25 cellular contexts compared by ENCODE assay signal in genomic region chr9:19160085-19160484, GRCh38. TPM values are rescaled to one million over a fixed set of nuclear protein-coding genes. Genes with fewer than 3 reads are reported as not detected.
DNase-seq lines count a peak whose midpoint lies in the region; ATAC-seq and TF ChIP-seq lines count a peak whose summit lies in the region.
"Had no signal": no experiment of that assay in that cellular context is flagged by ENCODE, and none has a peak within 500 bp of the region (broad histone marks: within the 10 kb centered on the region; RNA-seq: fewer than 3 reads in every experiment).

No MANE protein-coding gene starts in this region.

- H2BK5ac ChIP-seq in IMR-90 (ENCODE audit: low read depth, low read length, poor library complexity, severe bottlenecking) = no peak overlapping the region

- TF ChIP-seq CTCF in IMR-90 (conservative IDR thresholded peaks at IDR 0.05; ENCODE audit: low read depth, low read length) = no peak
- no peak for TF ChIP-seq CTCF in natural killer cell (IDR thresholded peaks at IDR 0.05)
- TF ChIP-seq CTCF in omental fat pad (IDR thresholded peaks at IDR 0.05) = no peak

- H3K36me3 ChIP-seq in IMR-90 (ENCODE audit: control insufficient read depth, insufficient read depth, low read length) = no peaks in the 10 kb centered on the region
- H3K36me3 ChIP-seq: esophagus muscularis mucosa, Peyer's patch, SJCRH30, spleen, tibial nerve had no signal

- H4K5ac ChIP-seq in IMR-90 (ENCODE audit: low read depth, low read length) = no peak overlapping the region

- H3K9ac ChIP-seq in IMR-90 (ENCODE audit: low read depth, low read length) = no peak overlapping the region

- H2BK20ac ChIP-seq in IMR-90 (ENCODE audit: low read depth, low read length) = peak overlapping the region; percentile 82; the same call in 1 of the 2 replicates

- H3K27ac ChIP-seq in IMR-90 (ENCODE audit: insufficient read depth, low read length) = no peak overlapping the region
- H3K27ac ChIP-seq: body of pancreas, SJCRH30 had no signal

- peaks cover 28% of the 10 kb centered on the region for H3K4me1 Mint-ChIP-seq in T-helper 1 cell treated with Interleukin-12 subunit alpha and Interleukin-12 subunit beta and Interleukin-4 antibody, amounts not matched to agents 30 μg/mL and 1 μg/mL, for 36 hours (ENCODE audit: low read depth)
- H3K4me1 Mint-ChIP-seq in activated T-helper 2 cell treated with anti-CD3 and anti-CD28 coated beads, Interferon-gamma antibody, Interleukin-2, Interleukin-4, amounts not matched to agents 10 μg/mL and 5 μg/mL and 100 μg/mL, durations not matched to agents 14 hours and 24 hours and 36 hours (ENCODE audit: low read depth) = peaks cover 29% of the 10 kb centered on the region
- H3K4me1 Mint-ChIP-seq in natural killer cell = peaks cover 23 to 24% of the 10 kb centered on the region in 2 donors

- ATAC-seq in IMR-90 (ENCODE audit: low read depth) = no peak
- ATAC-seq in natural killer cell = no peak
- ATAC-seq in omental fat pad (ENCODE audit: low FRiP score) = no peak
- ATAC-seq: activated T-cell treated with anti-CD3 and anti-CD28 coated beads, Interleukin-2, amount 50 U/mL, for 4 hours; body of pancreas; stimulated activated naive CD8-positive, alpha-beta T cell treated with anti-CD3 and anti-CD28 coated beads, Interleukin-15, amount 100 ng/mL, for 72 hours; T-helper 17 cell had no signal

- H3K27me3 ChIP-seq in IMR-90 (ENCODE audit: control insufficient read depth, insufficient read depth, low read length) = no peaks in the 10 kb centered on the region
- H3K27me3 ChIP-seq: body of pancreas, esophagus muscularis mucosa, Peyer's patch, SJCRH30, spleen, tibial nerve had no signal

- H3K4ac ChIP-seq in IMR-90 (ENCODE audit: low read depth, low read length) = peak overlapping the region; percentile 52; the same call in 1 of the 2 replicates

- H3K4me3 Mint-ChIP-seq in T-helper 1 cell treated with Interleukin-12 subunit alpha and Interleukin-12 subunit beta and Interleukin-4 antibody, amounts not matched to agents 30 μg/mL and 1 μg/mL, for 36 hours = no peak overlapping the region
- no peak overlapping the region for H3K4me3 Mint-ChIP-seq in activated T-helper 2 cell treated with anti-CD3 and anti-CD28 coated beads, Interferon-gamma antibody, Interleukin-2, Interleukin-4, amounts not matched to agents 10 μg/mL and 5 μg/mL and 100 μg/mL, durations not matched to agents 14 hours and 24 hours and 36 hours (ENCODE audit: low read depth)
- H3K4me3 Mint-ChIP-seq in natural killer cell = peak overlapping the region; percentile 67
- H3K4me3 Mint-ChIP-seq: activated T-cell treated with anti-CD3 and anti-CD28 coated beads, Interleukin-2, amount 50 U/mL, for 4 hours; stimulated activated naive CD8-positive, alpha-beta T cell treated with anti-CD3 and anti-CD28 coated beads, Interleukin-15, amount 100 ng/mL, for 72 hours; T-helper 17 cell had no signal

- H3K79me1 ChIP-seq in IMR-90 (ENCODE audit: low read depth in 1 of 2, low read length in 2 of 2) = no peaks in the 10 kb centered on the region; a peak in 1 of 4 replicates

- peaks cover 1% of the 10 kb centered on the region for H3K36me3 Mint-ChIP-seq in T-helper 1 cell treated with Interleukin-12 subunit alpha and Interleukin-12 subunit beta and Interleukin-4 antibody, amounts not matched to agents 30 μg/mL and 1 μg/mL, for 36 hours (ENCODE audit: low read depth)
- H3K36me3 Mint-ChIP-seq in activated T-helper 2 cell treated with anti-CD3 and anti-CD28 coated beads, Interferon-gamma antibody, Interleukin-2, Interleukin-4, amounts not matched to agents 10 μg/mL and 5 μg/mL and 100 μg/mL, durations not matched to agents 14 hours and 24 hours and 36 hours (ENCODE audit: low read depth) = no peaks in the 10 kb centered on the region
- H3K36me3 Mint-ChIP-seq in natural killer cell = no peaks in the 10 kb centered on the region

- peak overlapping the region; percentile 98 for H2AK5ac ChIP-seq in IMR-90 (ENCODE audit: low read depth, low read length)

- no peak overlapping the region; the same call in 1 of the 2 replicates for H3K14ac ChIP-seq in IMR-90 (replicated peaks; ENCODE audit: low read depth, low read length)

- peaks cover 15% of the 10 kb centered on the region for H3K9me1 ChIP-seq in IMR-90 (ENCODE audit: insufficient read depth, low read length)

- dilution Hi-C loops in IMR-90 (cut with HindIII; ENCODE audit: low sequenced_read_pairs, unreplicated experiment) = no loop called here

- POLR2A ChIA-PET in IMR-90 (lab: Charles Lee; ENCODE audit: unreplicated experiment) = no interaction called here

- WGBS in IMR-90 (ENCODE audit: extremely low coverage in 2 of 2, insufficient read length in 1 of 2), 2 experiments = no CpG with 5 or more reads among the region's 3 CpGs

- H3K27ac Mint-ChIP-seq in T-helper 1 cell treated with Interleukin-12 subunit alpha and Interleukin-12 subunit beta and Interleukin-4 antibody, amounts not matched to agents 30 μg/mL and 1 μg/mL, for 36 hours = peak overlapping the region; percentile 72
- peak overlapping the region; percentile 77 for H3K27ac Mint-ChIP-seq in activated T-helper 2 cell treated with anti-CD3 and anti-CD28 coated beads, Interferon-gamma antibody, Interleukin-2, Interleukin-4, amounts not matched to agents 10 μg/mL and 5 μg/mL and 100 μg/mL, durations not matched to agents 14 hours and 24 hours and 36 hours
- peak overlapping the region; percentile 82 for H3K27ac Mint-ChIP-seq in natural killer cell
- H3K27ac Mint-ChIP-seq: T-helper 17 cell had no signal

- peak overlapping the region; percentile 77; the same call in 1 of the 2 replicates for H2BK120ac ChIP-seq in IMR-90 (ENCODE audit: low read depth, low read length)

- peaks cover 9% of the 10 kb centered on the region for H3K4me1 ChIP-seq in IMR-90 (ENCODE audit: control insufficient read depth, insufficient read depth, low read length)
- H3K4me1 ChIP-seq: SJCRH30 had no signal

- no TSS peak for BruUV-seq in IMR-90 (replicated peaks; lab: Mats Ljungman, UMichigan)

- H3K27me3 Mint-ChIP-seq in T-helper 1 cell treated with Interleukin-12 subunit alpha and Interleukin-12 subunit beta and Interleukin-4 antibody, amounts not matched to agents 30 μg/mL and 1 μg/mL, for 36 hours (ENCODE audit: low read depth) = no peaks in the 10 kb centered on the region
- no peaks in the 10 kb centered on the region for H3K27me3 Mint-ChIP-seq in activated T-helper 2 cell treated with anti-CD3 and anti-CD28 coated beads, Interferon-gamma antibody, Interleukin-2, Interleukin-4, amounts not matched to agents 10 μg/mL and 5 μg/mL and 100 μg/mL, durations not matched to agents 14 hours and 24 hours and 36 hours (ENCODE audit: low read depth)
- H3K27me3 Mint-ChIP-seq in natural killer cell (ENCODE audit: low read depth in 2 of 2) = no peaks in the 10 kb centered on the region
- H3K27me3 Mint-ChIP-seq: stimulated activated naive CD8-positive, alpha-beta T cell treated with anti-CD3 and anti-CD28 coated beads, Interleukin-15, amount 100 ng/mL, for 72 hours; T-helper 17 cell had no signal

- H4K91ac ChIP-seq in IMR-90 (ENCODE audit: insufficient read depth, low read depth, low read length) = peak overlapping the region; percentile 23; the same call in 1 of the 2 replicates

- in situ Hi-C loops in IMR-90 (cut with MboI; ENCODE audit: low sequenced_read_pairs) = loop anchor here (25.0 kb wide), 2 partner anchors 673 to 898 kb away; no protein-coding TSS in a partner anchor

- no peak overlapping the region for H4K8ac ChIP-seq in IMR-90 (ENCODE audit: low read depth in 2 of 2, low read length in 2 of 2)

- H3K4me2 ChIP-seq in IMR-90 (ENCODE audit: low read depth, low read length) = no peak overlapping the region

- CTCF ChIA-PET in IMR-90 (lab: Yijun Ruan, JAX) = interaction anchor here (0.6 kb wide), 1 partner anchor 1597 kb away, joined by 3 read pairs; no protein-coding TSS in a partner anchor

- H3K18ac ChIP-seq in IMR-90 (ENCODE audit: low read depth, low read length) = no peak overlapping the region

- H3K4me3 ChIP-seq in IMR-90 (ENCODE audit: insufficient read depth, low read depth, low read length) = no peak overlapping the region
- H3K4me3 ChIP-seq: body of pancreas, esophagus muscularis mucosa, Peyer's patch, SJCRH30, spleen, tibial nerve had no signal

- no peaks in the 10 kb centered on the region for H3K9me3 Mint-ChIP-seq in T-helper 1 cell treated with Interleukin-12 subunit alpha and Interleukin-12 subunit beta and Interleukin-4 antibody, amounts not matched to agents 30 μg/mL and 1 μg/mL, for 36 hours
- H3K9me3 Mint-ChIP-seq in activated T-helper 2 cell treated with anti-CD3 and anti-CD28 coated beads, Interferon-gamma antibody, Interleukin-2, Interleukin-4, amounts not matched to agents 10 μg/mL and 5 μg/mL and 100 μg/mL, durations not matched to agents 14 hours and 24 hours and 36 hours = no peaks in the 10 kb centered on the region
- H3K9me3 Mint-ChIP-seq in natural killer cell = no peaks in the 10 kb centered on the region
- H3K9me3 Mint-ChIP-seq: activated T-cell treated with anti-CD3 and anti-CD28 coated beads, Interleukin-2, amount 50 U/mL, for 4 hours; stimulated activated naive CD8-positive, alpha-beta T cell treated with anti-CD3 and anti-CD28 coated beads, Interleukin-15, amount 100 ng/mL, for 72 hours had no signal

- H3K9me3 ChIP-seq in IMR-90 (ENCODE audit: control insufficient read depth, insufficient read depth, low read length) = no peaks in the 10 kb centered on the region
- H3K9me3 ChIP-seq: body of pancreas, esophagus muscularis mucosa, Peyer's patch, SJCRH30, spleen, tibial nerve had no signal

- no peak for TF ChIP-seq RAD21 in IMR-90 (IDR thresholded peaks at IDR 0.05; ENCODE audit: low read length)

- 0 out of 2 replicates have a peak overlapping the region, but pooled peaks have one; percentile 22 for H3K56ac ChIP-seq in IMR-90 (ENCODE audit: extremely low read depth, insufficient read depth, low read length)

- TF ChIP-seq POLR2A in IMR-90 (IDR thresholded peaks at IDR 0.05; ENCODE audit: low read depth, low read length) = no peak

- H3K23ac ChIP-seq in IMR-90 (ENCODE audit: low read depth, low read length) = no peak overlapping the region

- intact Hi-C loops in IMR-90 (cut with micrococcal nuclease) = no loop called here
- intact Hi-C loops in activated T-helper 2 cell treated with anti-CD3 and anti-CD28 coated beads, Interferon-gamma antibody, Interleukin-2, Interleukin-4, amounts not matched to agents 10 μg/mL and 5 μg/mL and 100 μg/mL, durations not matched to agents 14 hours and 24 hours and 36 hours (cut with micrococcal nuclease) = no loop called here
- intact Hi-C loops in natural killer cell (cut with micrococcal nuclease) = no loop called here

- H4K20me1 ChIP-seq in IMR-90 (ENCODE audit: insufficient read depth, low read length) = no peaks in the 10 kb centered on the region

- DNase-seq in T-helper 1 cell (no peak), IMR-90 (no peak), natural killer cell (no peak), omental fat pad (ENCODE audit: low spot score) (no peak), A172 (ENCODE audit: low spot score) (no peak), NCI-H2227 (lab: John Stamatoyannopoulos, UW; ENCODE audit: unreplicated experiment) (no peak)
- no peak for DNase-seq in activated T-helper 2 cell treated with anti-CD3 and anti-CD28 coated beads, Interferon-gamma antibody, Interleukin-2, Interleukin-4, amounts not matched to agents 10 μg/mL and 5 μg/mL and 100 μg/mL, durations not matched to agents 14 hours and 24 hours and 36 hours (ENCODE audit: low spot score)
- DNase-seq: 8988T; activated CD4-positive, CD25-positive, alpha-beta regulatory T cell; activated CD8-positive, alpha-beta memory T cell treated with anti-CD3 and anti-CD28 coated beads for 24 hours; activated T-cell treated with anti-CD3 and anti-CD28 coated beads, Interleukin-2, amount 50 U/mL, for 4 hours; body of pancreas; effector CD8-positive, alpha-beta T cell; mammary epithelial cell; NCI-H1436; NCI-H524; Peyer's patch; SJCRH30; stimulated activated CD4-positive, alpha-beta T cell treated with anti-CD3 and anti-CD28 coated beads, Interleukin-4, amount 100 ng/mL, for 1 hour; stimulated activated naive CD8-positive, alpha-beta T cell treated with anti-CD3 and anti-CD28 coated beads, Interleukin-15, amount 100 ng/mL, for 72 hours; T-helper 17 cell had no signal

- peak overlapping the region; percentile 33 for H2AK9ac ChIP-seq in IMR-90 (replicated peaks; ENCODE audit: low read depth, low read length, poor library complexity)

- peak overlapping the region; percentile 96 for H2BK15ac ChIP-seq in IMR-90 (ENCODE audit: low read depth, low read length)

- peak overlapping the region; percentile 65 for H2AFZ ChIP-seq in IMR-90 (replicated peaks; ENCODE audit: low read length, poor library complexity)

RNA-seq across cellular contexts. Expression of gene PLIN2, which starts 32.8 kb away (rescaled TPM):
- total RNA-seq in IMR-90 (2012; rRNA removed) (173 and 182 TPM in 2 replicates), natural killer cell (100 to 1,000 TPM in 2 of 3 donors, 10 to 100 TPM in 1; 87.9 to 103 (median 102) TPM), omental fat pad (1,000 to 10,000 TPM in 2 of 4 donors, 100 to 1,000 TPM in 2; 260 to 1,398 (median 845) TPM)
- 112 and 123 TPM in 2 replicates for polyA plus RNA-seq in IMR-90 (2012; rRNA removed)
- 95.9 and 96.9 TPM in 2 replicates for polyA plus RNA-seq in IMR-90 (2012; cell fraction: cytosol; rRNA removed)
- 41.1 and 51.2 TPM in 2 replicates for polyA plus RNA-seq in IMR-90 (2012; cell fraction: nucleus; rRNA removed; ENCODE audit: low replicate concordance)
- 77.2 and 77.9 TPM in 2 replicates for total RNA-seq in activated T-helper 2 cell treated with anti-CD3 and anti-CD28 coated beads, Interferon-gamma antibody, Interleukin-2, Interleukin-4, amounts not matched to agents 10 μg/mL and 5 μg/mL and 100 μg/mL, durations not matched to agents 14 hours and 24 hours and 36 hours
- total RNA-seq in A172 (2014; rRNA removed; shearing (Covaris generic)) = not detected in 2 replicates

RNA-seq across cellular contexts. Expression of gene HAUS6, which starts 57.4 kb away (rescaled TPM):
- total RNA-seq in IMR-90 (2012; rRNA removed) (13.3 and 21.4 TPM in 2 replicates), natural killer cell (10 to 100 TPM; 14.6 to 18.3 (median 14.9) TPM), omental fat pad (10 to 100 TPM in 2 of 4 donors, 1 to 10 TPM in 2; 7.5 to 14.7 (median 9.7) TPM)
- polyA plus RNA-seq in IMR-90 (2012; rRNA removed) = 5.1 and 5.8 TPM in 2 replicates
- polyA plus RNA-seq in IMR-90 (2012; cell fraction: cytosol; rRNA removed) = 1.2 and 2.5 TPM in 2 replicates
- 1.6 and 5.3 TPM in 2 replicates for polyA plus RNA-seq in IMR-90 (2012; cell fraction: nucleus; rRNA removed; ENCODE audit: low replicate concordance)
- total RNA-seq in activated T-helper 2 cell treated with anti-CD3 and anti-CD28 coated beads, Interferon-gamma antibody, Interleukin-2, Interleukin-4, amounts not matched to agents 10 μg/mL and 5 μg/mL and 100 μg/mL, durations not matched to agents 14 hours and 24 hours and 36 hours = 28.3 and 31.6 TPM in 2 replicates
- total RNA-seq in A172 (2014; rRNA removed; shearing (Covaris generic)) = 39.7 and 40.4 TPM in 2 replicates

Comparison
In these comparisons a context has a peak if more than half of its experiments do, and no peak if none do; other contexts are left out.
1. RNA of gene PLIN2, which starts 32.8 kb away (total RNA-seq): 260 to 1,398 TPM in omental fat pad, 173 to 182 TPM in IMR-90, 87.9 to 103 TPM in natural killer cell and 77.2 to 77.9 TPM in activated T-helper 2 cell treated with anti-CD3 and anti-CD28 coated beads, Interferon-gamma antibody, Interleukin-2, Interleukin-4, amounts not matched to agents 10 μg/mL and 5 μg/mL and 100 μg/mL, durations not matched to agents 14 hours and 24 hours and 36 hours; not detected in A172; every median in the first group is over 10 times any median in the second.
2. Peak in every context shown above with its lines, with median percentiles within 50 percentile points of each other: H3K27ac Mint-ChIP-seq.